Comparison of ENCODE assay signal across 2 cellular contexts in genomic region chr12:13112968-13113367, GRCh38.
TF ChIP-seq lines count a peak whose summit lies in the region.

No MANE protein-coding gene starts in this region.

TF ChIP-seq in A549, 52 proteins besides CTCF, POLR2A, EP300 and RAD21 (continued from another document):
- no peak for TF ChIP-seq USF2 (IDR thresholded peaks at IDR 0.05)
- TF ChIP-seq MAFK (IDR thresholded peaks at IDR 0.05; ENCODE audit: partially characterized antibody): peak; percentile 67
- TF ChIP-seq MAX (IDR thresholded peaks at IDR 0.05): no peak
- TF ChIP-seq ATOH8 (CRISPR knock-in tag; IDR thresholded peaks at IDR 0.05; ENCODE audit: low read depth): no peak
- no peak for TF ChIP-seq ESRRA (IDR thresholded peaks at IDR 0.05; ENCODE audit: borderline replicate concordance, low read length)

TF ChIP-seq in GM23338, 12 proteins besides CTCF, POLR2A, EP300 and RAD21:
- TF ChIP-seq ZNF462 (CRISPR knock-in tag; IDR thresholded peaks at IDR 0.05) (no peak), EZH2phosphoT487 (IDR thresholded peaks at IDR 0.05; ENCODE audit: unreplicated experiment) (no peak), ZNF331 (CRISPR knock-in tag; IDR thresholded peaks at IDR 0.05; ENCODE audit: low read depth) (no peak), NANOG (IDR thresholded peaks at IDR 0.05; ENCODE audit: borderline replicate concordance) (no peak), REST (IDR thresholded peaks at IDR 0.05; ENCODE audit: unreplicated experiment) (no peak), ZNF114 (CRISPR knock-in tag; IDR thresholded peaks at IDR 0.05) (no peak), ETS1 (IDR thresholded peaks at IDR 0.05) (no peak), EZH2 (IDR thresholded peaks at IDR 0.05; ENCODE audit: low read depth, unreplicated experiment) (no peak), POLR2AphosphoS5 (IDR thresholded peaks at IDR 0.05; ENCODE audit: low read depth) (no peak), STAT1 (IDR thresholded peaks at IDR 0.05; ENCODE audit: unreplicated experiment) (no peak), JUNB (IDR thresholded peaks at IDR 0.05; ENCODE audit: unreplicated experiment) (no peak), CREB1 (CRISPR knock-in tag; IDR thresholded peaks at IDR 0.05; ENCODE audit: low read depth) (no peak)
TF ChIP-seq in GM23338: peak in this region for 0.
